9 cellular contexts compared by ENCODE assay signal in genomic region chr20:62953839-62954703, GRCh38. TPM values are rescaled to one million over a fixed set of nuclear protein-coding genes. Genes with fewer than 3 reads are reported as not detected.
DNase-seq lines count a peak whose midpoint lies in the region; ATAC-seq and TF ChIP-seq lines count a peak whose summit lies in the region.
"Had no signal": no experiment of that assay in that cellular context is flagged by ENCODE, and none has a peak within 500 bp of the region (broad histone marks: within the 10 kb centered on the region; RNA-seq: fewer than 3 reads in every experiment).

No MANE protein-coding gene starts in this region.

- H3K27ac Mint-ChIP-seq in CD8-positive, alpha-beta T cell: peak overlapping the region; percentile 91
- peak overlapping the region; percentile 46 for H3K27ac Mint-ChIP-seq in activated naive CD4-positive, alpha-beta T cell treated with anti-CD3 and anti-CD28 coated beads for 36 hours

- H3K27ac ChIP-seq in CD8-positive, alpha-beta T cell (ENCODE audit: low read depth, low read length): peak overlapping the region; percentile 62
- peak overlapping the region; percentile 49 for H3K27ac ChIP-seq in cardiac muscle cell
- H3K27ac ChIP-seq: SJSA1 had no signal

- peak overlapping the region; percentile 57 for H3K4me3 ChIP-seq in CD8-positive, alpha-beta T cell (ENCODE audit: low read depth, low read length)
- H3K4me3 ChIP-seq in cardiac muscle cell: no peak overlapping the region
- H3K4me3 ChIP-seq: SJSA1 had no signal

- peak; percentile 88 for ATAC-seq in CD8-positive, alpha-beta T cell
- ATAC-seq in GM19452 (IDR thresholded peaks at IDR 0.05; ENCODE audit: unreplicated experiment): peak; percentile 62
- peak; percentile 64 for ATAC-seq in HG03521 (IDR thresholded peaks at IDR 0.05; ENCODE audit: unreplicated experiment)

- peaks cover 42% of the 10 kb centered on the region for H3K4me1 Mint-ChIP-seq in CD8-positive, alpha-beta T cell (ENCODE audit: low read depth)
- H3K4me1 Mint-ChIP-seq in activated naive CD4-positive, alpha-beta T cell treated with anti-CD3 and anti-CD28 coated beads for 36 hours (ENCODE audit: low read depth): peaks cover 34% of the 10 kb centered on the region

- DNase-seq in CD8-positive, alpha-beta T cell: peak; percentile 46 to 89 (median 74)
- peak; percentile 80 for DNase-seq in RPMI8226
- DNase-seq in activated naive CD4-positive, alpha-beta T cell treated with anti-CD3 and anti-CD28 coated beads for 36 hours: peak; percentile 81
- peak; percentile 70 to 85 for DNase-seq in cardiac muscle cell (ENCODE audit: low read depth in 1 of 2, low spot score in 1 of 2)
- DNase-seq in posterior vena cava (ENCODE audit: low spot score): peak; percentile 94
- DNase-seq in cerebellum (ENCODE audit: low spot score): no peak

- H3K4me3 Mint-ChIP-seq in CD8-positive, alpha-beta T cell: peak overlapping the region; percentile 82
- peak overlapping the region; percentile 69 for H3K4me3 Mint-ChIP-seq in activated naive CD4-positive, alpha-beta T cell treated with anti-CD3 and anti-CD28 coated beads for 36 hours

- CTCF ChIA-PET in CD8-positive, alpha-beta T cell (lab: Charles Lee): interaction anchor here (0.6 to 2.3 kb wide), 14 partner anchors 10 to 56 kb away, joined by 4 to 19 read pairs (median 7); partner anchors contain the start of gene GID8
- CTCF ChIA-PET in activated naive CD4-positive, alpha-beta T cell treated with anti-CD3 and anti-CD28 coated beads for 36 hours (lab: Charles Lee): interaction anchor here (1.1 to 2.1 kb wide), 4 partner anchors 12 to 54 kb away, joined by 3 to 6 read pairs (median 4); no protein-coding TSS in a partner anchor

- intact Hi-C loops in CD8-positive, alpha-beta T cell (cut with DNase I, micrococcal nuclease): loop anchor here (1.0 to 10.0 kb wide), 6 partner anchors 16 to 151 kb away; partner anchors contain the start of genes BHLHE23 (in 2 of the 2), DIDO1 (in 2 of the 2) and GID8 (in 1 of the 2)
- intact Hi-C loops in activated naive CD4-positive, alpha-beta T cell treated with anti-CD3 and anti-CD28 coated beads for 36 hours (cut with micrococcal nuclease): loop anchor here (1.0 kb wide), 1 partner anchor 16 kb away; the partner anchor contains the start of gene GID8
- intact Hi-C loops in posterior vena cava (cut with DNase I): no loop called here

- H3K36me3 ChIP-seq in CD8-positive, alpha-beta T cell (ENCODE audit: insufficient read depth, low read length): peaks cover 11% of the 10 kb centered on the region
- no peaks in the 10 kb centered on the region for H3K36me3 ChIP-seq in cardiac muscle cell

- H3K36me3 Mint-ChIP-seq in CD8-positive, alpha-beta T cell: peaks cover 19% of the 10 kb centered on the region
- H3K36me3 Mint-ChIP-seq in activated naive CD4-positive, alpha-beta T cell treated with anti-CD3 and anti-CD28 coated beads for 36 hours (ENCODE audit: low read depth): peaks cover 13% of the 10 kb centered on the region

- POLR2A ChIA-PET in CD8-positive, alpha-beta T cell (lab: Charles Lee): interaction anchor here (0.5 to 4.0 kb wide), 16 partner anchors 10 to 140 kb away, joined by 3 to 50 read pairs (median 4); partner anchors contain the start of genes DIDO1 and GID8

- H3K9me3 ChIP-seq in CD8-positive, alpha-beta T cell (ENCODE audit: low read length): peaks cover 2% of the 10 kb centered on the region
- no peaks in the 10 kb centered on the region for H3K9me3 ChIP-seq in cardiac muscle cell (ENCODE audit: low read depth)

- TF ChIP-seq CTCF in CD8-positive, alpha-beta T cell (IDR thresholded peaks at IDR 0.05): no peak
- no peak for TF ChIP-seq CTCF in cardiac muscle cell (IDR thresholded peaks at IDR 0.05; ENCODE audit: low read depth, low read length)

- peaks cover 48% of the 10 kb centered on the region for H3K4me1 ChIP-seq in CD8-positive, alpha-beta T cell (ENCODE audit: insufficient read depth, low read length)
- H3K4me1 ChIP-seq in cardiac muscle cell (ENCODE audit: low read depth): peaks cover 10% of the 10 kb centered on the region

- H3K9me3 Mint-ChIP-seq in CD8-positive, alpha-beta T cell: no peaks in the 10 kb centered on the region
- H3K9me3 Mint-ChIP-seq in activated naive CD4-positive, alpha-beta T cell treated with anti-CD3 and anti-CD28 coated beads for 36 hours: no peaks in the 10 kb centered on the region

- no peaks in the 10 kb centered on the region for H3K27me3 Mint-ChIP-seq in CD8-positive, alpha-beta T cell (ENCODE audit: low read depth)
- H3K27me3 Mint-ChIP-seq in activated naive CD4-positive, alpha-beta T cell treated with anti-CD3 and anti-CD28 coated beads for 36 hours (ENCODE audit: low read depth): no peaks in the 10 kb centered on the region

- H3K27me3 ChIP-seq in CD8-positive, alpha-beta T cell (ENCODE audit: insufficient read depth, low read length): no peaks in the 10 kb centered on the region
- H3K27me3 ChIP-seq in cardiac muscle cell: no peaks in the 10 kb centered on the region
- H3K27me3 ChIP-seq: SJSA1 had no signal

RNA-seq across cellular contexts. Expression of gene SLC17A9, which starts 1.6 kb away (rescaled TPM):
- 10 to 100 TPM; 19.1 to 22.6 TPM for total RNA-seq in CD8-positive, alpha-beta T cell
- total RNA-seq in activated naive CD4-positive, alpha-beta T cell treated with anti-CD3 and anti-CD28 coated beads for 36 hours: 10 to 100 TPM; 17.4 to 20.6 TPM
- total RNA-seq in cardiac muscle cell (2.5 and 3.2 TPM in 2 replicates), posterior vena cava (10 to 100 TPM in 1 of 2 donors, 1 to 10 TPM in 1; 9.9 to 16.3 TPM), cerebellum (0.36 TPM)
- 1.8 and 4.1 TPM in 2 replicates for polyA plus RNA-seq in cardiac muscle cell
- total RNA-seq: SJSA1 had no signal

RNA-seq across cellular contexts. Expression of gene GID8, which starts 16.1 kb away (rescaled TPM):
- total RNA-seq in CD8-positive, alpha-beta T cell: 10 to 100 TPM; 48.7 to 48.8 TPM
- total RNA-seq in activated naive CD4-positive, alpha-beta T cell treated with anti-CD3 and anti-CD28 coated beads for 36 hours: 10 to 100 TPM; 32.7 to 34.0 TPM
- total RNA-seq in cardiac muscle cell (42.1 and 49.5 TPM in 2 replicates), posterior vena cava (10 to 100 TPM; 14.9 to 20.0 TPM), cerebellum (34.3 TPM)
- 24.5 and 34.0 TPM in 2 replicates for polyA plus RNA-seq in cardiac muscle cell

RNA-seq across cellular contexts. Expression of gene DIDO1, which starts 27.8 kb away (rescaled TPM):
- 10 to 100 TPM; 44.7 to 46.6 TPM for total RNA-seq in CD8-positive, alpha-beta T cell
- total RNA-seq in activated naive CD4-positive, alpha-beta T cell treated with anti-CD3 and anti-CD28 coated beads for 36 hours: 10 to 100 TPM; 49.5 to 50.3 TPM
- 39.4 and 69.2 TPM in 2 replicates for total RNA-seq in cardiac muscle cell
- polyA plus RNA-seq in cardiac muscle cell: 28.3 and 42.5 TPM in 2 replicates
- 10 to 100 TPM; 38.5 to 44.1 TPM for total RNA-seq in posterior vena cava
- 54.3 TPM for total RNA-seq in cerebellum

RNA-seq across cellular contexts. Expression of gene BHLHE23, which starts 52.7 kb away (rescaled TPM):
- under 1 TPM in 1 of 2 experiments, not detected in 1; 0.44 TPM for total RNA-seq in CD8-positive, alpha-beta T cell
- total RNA-seq in activated naive CD4-positive, alpha-beta T cell treated with anti-CD3 and anti-CD28 coated beads for 36 hours: not detected
- total RNA-seq in cardiac muscle cell: not detected in 2 replicates
- not detected in 2 replicates for polyA plus RNA-seq in cardiac muscle cell
- not detected for total RNA-seq in posterior vena cava
- not detected for total RNA-seq in cerebellum
- total RNA-seq: SJSA1 had no signal

Comparison
In these comparisons a context has a peak if more than half of its experiments do, and no peak if none do; other contexts are left out.
1. intact Hi-C loops: an anchor here in CD8-positive, alpha-beta T cell (1.0 to 10.0 kb wide) and activated naive CD4-positive, alpha-beta T cell treated with anti-CD3 and anti-CD28 coated beads for 36 hours (1.0 kb wide); none called in posterior vena cava.